In the genomic region with DNA sequence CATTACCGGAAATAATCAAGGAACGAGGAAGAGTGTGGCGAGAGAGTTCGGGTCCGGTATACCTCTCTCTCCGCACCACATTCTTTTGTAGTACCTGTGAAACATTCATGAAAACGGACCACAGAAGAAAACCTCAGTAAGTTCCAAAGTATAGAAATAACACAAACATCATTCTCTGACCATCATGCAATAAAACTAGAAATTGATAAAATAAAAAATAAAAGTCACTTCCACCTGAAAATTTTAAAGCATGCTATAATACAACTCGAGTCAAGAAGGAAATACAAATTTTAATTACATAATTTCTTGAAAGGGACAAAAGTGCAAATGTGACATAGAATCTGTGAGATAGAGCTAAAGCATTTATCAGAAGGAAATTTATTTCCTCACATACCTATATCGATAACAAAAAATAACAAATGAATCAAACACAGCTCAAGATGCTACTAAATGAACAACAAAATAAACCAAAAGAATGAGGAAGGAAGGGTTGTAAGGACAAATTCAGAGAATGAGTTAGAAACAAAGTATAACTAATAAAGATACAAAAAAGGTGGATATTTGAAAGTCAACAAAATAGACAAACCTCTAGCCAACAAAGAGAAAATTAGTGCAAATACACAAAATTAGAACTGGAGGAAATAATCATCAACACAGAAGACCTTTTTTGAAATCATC, we compare ENCODE assay signal across 8 cellular contexts.
A peak's percentile ranks its signal among the peaks of the same experiment; 100 is the strongest.
DNase-seq lines count a peak whose midpoint lies in the region; ATAC-seq and TF ChIP-seq lines count a peak whose summit lies in the region.

No MANE protein-coding gene starts in this region.

- H3K4me3 ChIP-seq in HL-60 (replicated peaks; ENCODE audit: insufficient read depth, low read length) (peak overlapping the region; percentile 69), breast epithelium (peak overlapping the region; percentile 51 to 73 (median 67)), mucosa of descending colon (peak overlapping the region; percentile 46)

- H3K36me3 ChIP-seq in breast epithelium (no peaks in the 10 kb centered on the region), mucosa of descending colon (ENCODE audit: low read depth) (no peaks in the 10 kb centered on the region)

- DNase-seq in HL-60 (ENCODE audit: low read depth in 1 of 2, low spot score in 1 of 2) = no peak
- no peak for DNase-seq in breast epithelium (ENCODE audit: low spot score in 2 of 2)
- DNase-seq in mucosa of descending colon = no peak
- DNase-seq in C1 segment of cervical spinal cord (lab: John Stamatoyannopoulos, UW) = no peak
- DNase-seq in NCI-H146 treated with DMSO at 0.1 percent for 48 hours (lab: John Stamatoyannopoulos, UW; ENCODE audit: unreplicated experiment) = no peak

- H3K27me3 ChIP-seq in HL-60 (ENCODE audit: insufficient read depth, poor library complexity, severe bottlenecking) = no peaks in the 10 kb centered on the region
- peaks cover 0 to 13% of the 10 kb centered on the region in 2 donors for H3K27me3 ChIP-seq in breast epithelium

- no peak for ATAC-seq in mucosa of descending colon
- ATAC-seq in HG03378 (IDR thresholded peaks at IDR 0.05; ENCODE audit: unreplicated experiment) = no peak
- no peak for ATAC-seq in GM19463 (IDR thresholded peaks at IDR 0.05; ENCODE audit: unreplicated experiment)

- H3K4me1 ChIP-seq in breast epithelium = no peaks in the 10 kb centered on the region
- H3K4me1 ChIP-seq in mucosa of descending colon (ENCODE audit: low read depth) = peaks cover 10% of the 10 kb centered on the region

- peak overlapping the region; percentile 93 for H3K27ac ChIP-seq in 22Rv1
- H3K27ac ChIP-seq in HL-60 (replicated peaks) = no peak overlapping the region
- H3K27ac ChIP-seq in breast epithelium = peak overlapping the region in 1 of 2 donors; percentile 84

- TF ChIP-seq POLR2A in breast epithelium (IDR thresholded peaks at IDR 0.05) = no peak

- intact Hi-C loops in breast epithelium (cut with DNase I; ENCODE audit: low total_unique reads) = loop anchor here (10.0 kb wide), 1 partner anchor 175 kb away; no protein-coding TSS in a partner anchor
- intact Hi-C loops in mucosa of descending colon (cut with DNase I, micrococcal nuclease) = loop anchor here (2.0 to 5.0 kb wide), 2 partner anchors 177 to 178 kb away; no protein-coding TSS in a partner anchor

- TF ChIP-seq CTCF in 22Rv1 (IDR thresholded peaks at IDR 0.05) = no peak
- no peak for TF ChIP-seq CTCF in HL-60 (IDR thresholded peaks at IDR 0.05; ENCODE audit: insufficient read depth, low read length)
- no peak for TF ChIP-seq CTCF in breast epithelium (IDR thresholded peaks at IDR 0.05)
- no peak for TF ChIP-seq CTCF in mucosa of descending colon (IDR thresholded peaks at IDR 0.05)

- no peaks in the 10 kb centered on the region for H3K9me3 ChIP-seq in breast epithelium
- H3K9me3 ChIP-seq in mucosa of descending colon = no peaks in the 10 kb centered on the region
